1 cellular context compared by ENCODE assay signal in genomic region chr22:25482091-25482760, GRCh38.
TF ChIP-seq lines count a peak whose summit lies in the region.

No MANE protein-coding gene starts in this region.

TF ChIP-seq in HEK293T, 16 proteins besides CTCF, POLR2A, EP300 and RAD21 (continued from another document):
- TF ChIP-seq ZNF384 (IDR thresholded peaks at IDR 0.05) = no peak
- TF ChIP-seq HDGF (IDR thresholded peaks at IDR 0.05; ENCODE audit: borderline replicate concordance) = no peak
